In the genomic region with DNA sequence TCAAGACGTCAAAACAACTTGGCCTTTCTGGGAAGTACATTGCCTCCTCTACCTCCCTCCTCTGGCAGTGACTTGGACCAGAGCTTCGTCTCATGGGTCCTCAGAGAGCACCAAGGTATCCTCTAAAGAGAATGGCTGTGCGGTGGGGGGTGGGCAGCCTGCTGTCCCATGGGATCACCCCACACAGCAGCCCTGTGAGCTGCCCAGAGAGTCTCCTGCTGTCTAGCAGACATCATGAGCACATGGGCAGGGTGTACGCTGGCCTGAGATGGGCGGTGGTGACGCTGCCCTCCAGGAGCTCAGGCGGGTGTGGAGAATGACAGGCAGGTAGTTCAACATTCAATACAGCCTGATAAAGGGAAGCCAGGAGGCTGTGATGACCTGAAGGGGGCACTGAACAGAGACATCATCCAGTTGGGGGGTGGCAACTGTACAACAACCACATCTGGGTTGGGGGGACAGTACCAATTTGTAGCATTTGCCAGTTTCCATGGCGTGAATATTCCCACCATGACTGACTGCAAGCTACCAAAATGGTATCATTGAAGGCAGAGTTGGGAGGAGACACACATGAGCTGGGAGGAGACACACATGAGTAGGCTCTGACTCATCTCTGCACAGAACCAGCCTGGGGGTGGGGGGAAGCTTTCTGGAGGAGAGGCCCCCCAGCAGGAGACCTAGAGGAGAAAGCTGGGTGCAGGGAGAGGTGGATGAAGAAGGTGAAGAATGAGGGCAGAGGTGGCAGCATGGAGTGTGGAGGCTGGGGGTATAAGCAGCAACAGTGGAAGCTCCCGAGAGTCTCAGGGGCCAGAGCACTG, we compare ENCODE assay signal across 20 cellular contexts. TPM values are rescaled to one million over a fixed set of nuclear protein-coding genes. Genes with fewer than 3 reads are reported as not detected.
"Had no signal": no experiment of that assay in that cellular context is flagged by ENCODE, and none has a peak within 500 bp of the region (broad histone marks: within the 10 kb centered on the region; RNA-seq: fewer than 3 reads in every experiment).

No MANE protein-coding gene starts in this region.

- H3K4me1 Mint-ChIP-seq: memory B cell; stimulated activated effector memory CD8-positive, alpha-beta T cell treated with anti-CD3 and anti-CD28 coated beads, Interleukin-12 subunit alpha, Interleukin-12 subunit beta, amount 100 ng/mL, for 72 hours had no signal

- H3K79me2 ChIP-seq: hepatocyte had no signal

- H3K36me3 ChIP-seq: gastroesophageal sphincter, left ventricle myocardium inferior, thyroid gland had no signal

- H3K9me3 ChIP-seq: thyroid gland had no signal

- DNase-seq: activated CD4-positive, alpha-beta T cell treated with anti-CD3 and anti-CD28 coated beads, Interleukin-2, amount 50 U/mL, for 4 hours; activated naive CD4-positive, alpha-beta T cell treated with anti-CD3 and anti-CD28 coated beads, Interleukin-2, amount 50 U/mL, for 16 hours; activated T-cell treated with anti-CD3 and anti-CD28 coated beads, Interleukin-2, amount 50 U/mL, for 1 hour; kidney; left ventricle myocardium inferior; occipital lobe; stimulated activated CD4-positive, alpha-beta T cell treated with anti-CD3 and anti-CD28 coated beads, Interleukin-1b, Interleukin-23, amount 100 ng/mL, for 48 hours; thyroid gland had no signal

- H3K27ac ChIP-seq: gastroesophageal sphincter, hepatocyte, left ventricle myocardium inferior, thyroid gland had no signal

- FAIRE-seq: astrocyte, endometrium, kidney had no signal

- H3K4me3 ChIP-seq: gastroesophageal sphincter, hepatocyte, left ventricle myocardium inferior, thyroid gland had no signal

- ATAC-seq: gastroesophageal sphincter; sciatic nerve; stimulated activated effector memory CD8-positive, alpha-beta T cell treated with anti-CD3 and anti-CD28 coated beads, Interleukin-12 subunit alpha, Interleukin-12 subunit beta, amount 100 ng/mL, for 72 hours had no signal

- H3K36me3 Mint-ChIP-seq: memory B cell; stimulated activated effector memory CD8-positive, alpha-beta T cell treated with anti-CD3 and anti-CD28 coated beads, Interleukin-12 subunit alpha, Interleukin-12 subunit beta, amount 100 ng/mL, for 72 hours had no signal

- H2AFZ ChIP-seq: hepatocyte had no signal

- H3K4me2 ChIP-seq: hepatocyte had no signal

- H3K27ac Mint-ChIP-seq: activated T-helper 2 cell treated with anti-CD3 and anti-CD28 coated beads, Interferon-gamma antibody, Interleukin-2, Interleukin-4, amounts not matched to agents 10 μg/mL and 5 μg/mL and 100 μg/mL, durations not matched to agents 14 hours and 24 hours and 36 hours; memory B cell; nephron; stimulated activated effector memory CD8-positive, alpha-beta T cell treated with anti-CD3 and anti-CD28 coated beads, Interleukin-12 subunit alpha, Interleukin-12 subunit beta, amount 100 ng/mL, for 72 hours; T-helper 2 cell treated with Interferon-gamma antibody and Interleukin-4, amounts not matched to agents 5 μg/mL and 100 μg/mL, for 36 hours had no signal

- H3K4me1 ChIP-seq: gastroesophageal sphincter, left ventricle myocardium inferior, thyroid gland had no signal

- H3K4me3 Mint-ChIP-seq: memory B cell; nephron; stimulated activated effector memory CD8-positive, alpha-beta T cell treated with anti-CD3 and anti-CD28 coated beads, Interleukin-12 subunit alpha, Interleukin-12 subunit beta, amount 100 ng/mL, for 72 hours; T-helper 2 cell treated with Interferon-gamma antibody and Interleukin-4, amounts not matched to agents 5 μg/mL and 100 μg/mL, for 36 hours had no signal

RNA-seq across cellular contexts. Expression of a gene that starts 35.9 kb away (rescaled TPM):
- total RNA-seq: chondrocyte, hepatocyte, left ventricle myocardium inferior, pulmonary artery endothelial cell had no signal
- polyA plus RNA-seq: hepatocyte had no signal
